ENCODE assay signal across 9 cellular contexts in genomic region chr2:71976685-71977084, GRCh38.
"Had no signal": no experiment of that assay in that cellular context is flagged by ENCODE, and none has a peak within 500 bp of the region (broad histone marks: within the 10 kb centered on the region; RNA-seq: fewer than 3 reads in every experiment).

No MANE protein-coding gene starts in this region.

- H3K27ac ChIP-seq: HL-60, KMS-11 had no signal

- FAIRE-seq: HepG2, HTR-8/SVneo, K562 had no signal

- DNase-seq: IMR-90, KBM-7, KG1 had no signal

- H3K4me3 ChIP-seq: K562 had no signal

- H3K9ac ChIP-seq: KMS-11 had no signal

- H3K4me2 ChIP-seq: KMS-11 had no signal

- H3K27me3 Mint-ChIP-seq: IgD-negative memory B cell had no signal

- ATAC-seq: HepG2, K562 had no signal

- H3K36me3 Mint-ChIP-seq: IgD-negative memory B cell had no signal

- H3K4me3 Mint-ChIP-seq: IgD-negative memory B cell had no signal

- H3K4me1 Mint-ChIP-seq: IgD-negative memory B cell had no signal

- H3K27ac Mint-ChIP-seq: IgD-negative memory B cell had no signal
